In the genomic region with DNA sequence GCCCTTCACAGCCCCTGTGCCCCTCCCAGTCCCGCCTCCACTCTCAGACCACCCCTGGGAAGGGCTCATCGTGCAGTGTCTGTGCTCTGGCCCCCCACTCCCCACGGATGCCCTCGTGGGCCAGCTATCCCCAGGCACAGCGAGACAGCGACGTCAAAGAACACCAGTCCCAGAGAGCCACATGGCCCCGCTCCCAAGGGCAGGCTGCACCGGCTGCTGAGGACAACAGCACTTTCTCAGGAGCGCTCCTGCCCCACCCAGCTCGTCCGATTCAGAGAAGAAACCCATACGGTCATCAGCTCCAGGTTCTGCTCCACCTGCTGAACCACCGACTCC, we compare ENCODE assay signal across 14 cellular contexts. TPM values are rescaled to one million over a fixed set of nuclear protein-coding genes. Genes with fewer than 3 reads are reported as not detected.
DNase-seq lines count a peak whose midpoint lies in the region; ATAC-seq and TF ChIP-seq lines count a peak whose summit lies in the region.
"Had no signal": no experiment of that assay in that cellular context is flagged by ENCODE, and none has a peak within 500 bp of the region (broad histone marks: within the 10 kb centered on the region; RNA-seq: fewer than 3 reads in every experiment).

No MANE protein-coding gene starts in this region.

- no peak overlapping the region for H3K9ac ChIP-seq in KMS-11

- DNase-seq in CD8-positive, alpha-beta T cell, result no peak
- no peak for DNase-seq in naive thymus-derived CD8-positive, alpha-beta T cell
- DNase-seq in HCEC 1CT, result no peak
- DNase-seq in stimulated activated CD4-positive, alpha-beta T cell treated with anti-CD3 and anti-CD28 coated beads, Interleukin-2, amount 100 ng/mL, for 48 hours, result no peak
- no peak for DNase-seq in NCI-H345 (lab: John Stamatoyannopoulos, UW)
- DNase-seq: brain microvascular endothelial cell, IMR-90, left colon, NCI-H1105, NCI-H226, small intestine had no signal

- no peaks in the 10 kb centered on the region for H3K9me3 ChIP-seq in CD8-positive, alpha-beta T cell (ENCODE audit: low read length)

- no peaks in the 10 kb centered on the region for H3K9me3 Mint-ChIP-seq in CD8-positive, alpha-beta T cell
- no peaks in the 10 kb centered on the region for H3K9me3 Mint-ChIP-seq in activated T-helper 17 cell treated with anti-CD3 and anti-CD28 coated beads, Interleukin-2, amount 50 U/mL, for 72 hours
- H3K9me3 Mint-ChIP-seq in naive thymus-derived CD8-positive, alpha-beta T cell, result no peaks in the 10 kb centered on the region

- H3K4me3 ChIP-seq in CD8-positive, alpha-beta T cell (ENCODE audit: low read depth, low read length), result no peak overlapping the region
- no peak overlapping the region for H3K4me3 ChIP-seq in KMS-11 (IDR thresholded peaks at IDR 0.05; ENCODE audit: insufficient read depth, low read depth, low read length)

- peak overlapping the region; percentile 53 for H3K4me3 Mint-ChIP-seq in CD8-positive, alpha-beta T cell
- H3K4me3 Mint-ChIP-seq in activated T-helper 17 cell treated with anti-CD3 and anti-CD28 coated beads, Interleukin-2, amount 50 U/mL, for 72 hours, result peak overlapping the region; percentile 86
- peak overlapping the region in 8 of 10 donors; percentile 40 to 77 (median 70) for H3K4me3 Mint-ChIP-seq in naive thymus-derived CD8-positive, alpha-beta T cell

- H3K27ac Mint-ChIP-seq in CD8-positive, alpha-beta T cell, result peak overlapping the region; percentile 85
- peak overlapping the region; percentile 88 for H3K27ac Mint-ChIP-seq in activated T-helper 17 cell treated with anti-CD3 and anti-CD28 coated beads, Interleukin-2, amount 50 U/mL, for 72 hours
- H3K27ac Mint-ChIP-seq in naive thymus-derived CD8-positive, alpha-beta T cell, result peak overlapping the region; percentile 66 to 96 (median 86)

- intact Hi-C loops in CD8-positive, alpha-beta T cell (cut with DNase I, micrococcal nuclease), result loop anchor here in 1 of 2 experiments (5.0 kb wide), 1 partner anchor 442 kb away; the partner anchor contains the start of gene UBAC1

- no peak for TF ChIP-seq CTCF in CD8-positive, alpha-beta T cell (IDR thresholded peaks at IDR 0.05)
- no peak for TF ChIP-seq CTCF in KMS-11 (conservative IDR thresholded peaks at IDR 0.05; ENCODE audit: low read depth, low read length)

- peak overlapping the region; percentile 55 for H3K4me2 ChIP-seq in KMS-11

- CTCF ChIA-PET in CD8-positive, alpha-beta T cell (lab: Charles Lee), result no interaction called here

- POLR2A ChIA-PET in CD8-positive, alpha-beta T cell (lab: Charles Lee), result no interaction called here
- POLR2A ChIA-PET in naive thymus-derived CD8-positive, alpha-beta T cell (lab: Charles Lee), result interaction anchor here (0.6 kb wide), 1 partner anchor 17 kb away, joined by 5 read pairs; no protein-coding TSS in a partner anchor

- no peaks in the 10 kb centered on the region for H3K27me3 Mint-ChIP-seq in CD8-positive, alpha-beta T cell (ENCODE audit: low read depth)
- H3K27me3 Mint-ChIP-seq in activated T-helper 17 cell treated with anti-CD3 and anti-CD28 coated beads, Interleukin-2, amount 50 U/mL, for 72 hours, result no peaks in the 10 kb centered on the region
- no peaks in the 10 kb centered on the region for H3K27me3 Mint-ChIP-seq in naive thymus-derived CD8-positive, alpha-beta T cell

- peaks cover 41% of the 10 kb centered on the region for H3K36me3 Mint-ChIP-seq in CD8-positive, alpha-beta T cell
- H3K36me3 Mint-ChIP-seq in activated T-helper 17 cell treated with anti-CD3 and anti-CD28 coated beads, Interleukin-2, amount 50 U/mL, for 72 hours (ENCODE audit: low read depth), result peaks cover 82% of the 10 kb centered on the region
- H3K36me3 Mint-ChIP-seq in naive thymus-derived CD8-positive, alpha-beta T cell, result peaks cover 0 to 39% (median 5%) of the 10 kb centered on the region in 3 donors

- H3K79me2 ChIP-seq in KMS-11 (ENCODE audit: insufficient read depth, low read depth), result peaks cover 23% of the 10 kb centered on the region

- H4K20me1 ChIP-seq in KMS-11 (ENCODE audit: insufficient read depth), result no peaks in the 10 kb centered on the region

- H3K4me1 Mint-ChIP-seq in CD8-positive, alpha-beta T cell (ENCODE audit: low read depth), result peaks cover 53% of the 10 kb centered on the region
- peaks cover 26% of the 10 kb centered on the region for H3K4me1 Mint-ChIP-seq in activated T-helper 17 cell treated with anti-CD3 and anti-CD28 coated beads, Interleukin-2, amount 50 U/mL, for 72 hours
- H3K4me1 Mint-ChIP-seq in naive thymus-derived CD8-positive, alpha-beta T cell, result peaks cover 29 to 79% (median 58%) of the 10 kb centered on the region in 4 donors

- H3K36me3 ChIP-seq in CD8-positive, alpha-beta T cell (ENCODE audit: insufficient read depth, low read length), result peaks cover 18% of the 10 kb centered on the region
- H3K36me3 ChIP-seq in KMS-11 (ENCODE audit: insufficient read depth), result no peaks in the 10 kb centered on the region

- H3K27ac ChIP-seq in CD8-positive, alpha-beta T cell (ENCODE audit: low read depth, low read length), result no peak overlapping the region
- peak overlapping the region; percentile 49 for H3K27ac ChIP-seq in KMS-11
- H3K27ac ChIP-seq: brain microvascular endothelial cell had no signal

- no peaks in the 10 kb centered on the region for H3K27me3 ChIP-seq in CD8-positive, alpha-beta T cell (ENCODE audit: insufficient read depth, low read length)
- no peaks in the 10 kb centered on the region for H3K27me3 ChIP-seq in KMS-11 (ENCODE audit: insufficient read depth, low read depth)
- H3K27me3 ChIP-seq: brain microvascular endothelial cell had no signal

- no peak for ATAC-seq in CD8-positive, alpha-beta T cell
- peak; percentile 1 for ATAC-seq in activated T-helper 17 cell treated with anti-CD3 and anti-CD28 coated beads, Interleukin-2, amount 50 U/mL, for 72 hours (replicated peaks)
- ATAC-seq in naive thymus-derived CD8-positive, alpha-beta T cell, result no peak
- ATAC-seq: left colon had no signal

- H2AFZ ChIP-seq in KMS-11 (ENCODE audit: low read depth), result no peak overlapping the region

- H3K4me1 ChIP-seq in CD8-positive, alpha-beta T cell (ENCODE audit: insufficient read depth, low read length), result peaks cover 59% of the 10 kb centered on the region
- peaks cover 69% of the 10 kb centered on the region for H3K4me1 ChIP-seq in KMS-11 (ENCODE audit: low read depth, poor library complexity, severe bottlenecking)

RNA-seq across cellular contexts. Expression of gene SNAPC4, which starts 4.8 kb away (rescaled TPM):
- 1 to 10 TPM; 6.7 TPM for total RNA-seq in CD8-positive, alpha-beta T cell
- 10 to 100 TPM; 16.3 to 21.9 TPM for total RNA-seq in activated T-helper 17 cell treated with anti-CD3 and anti-CD28 coated beads, Interleukin-2, amount 50 U/mL, for 72 hours
- 10 to 100 TPM; 13.7 to 15.6 TPM for total RNA-seq in naive thymus-derived CD8-positive, alpha-beta T cell
- 1 to 10 TPM in 2 of 3 donors, under 1 TPM in 1; 0.90 to 2.0 (median 1.3) TPM for polyA plus RNA-seq in naive thymus-derived CD8-positive, alpha-beta T cell

RNA-seq across cellular contexts. Expression of gene ENTR1, which starts 5.6 kb away (rescaled TPM):
- 10 to 100 TPM; 33.0 to 34.4 TPM for total RNA-seq in CD8-positive, alpha-beta T cell
- total RNA-seq in activated T-helper 17 cell treated with anti-CD3 and anti-CD28 coated beads, Interleukin-2, amount 50 U/mL, for 72 hours, result 10 to 100 TPM; 56.3 to 81.0 TPM
- total RNA-seq in naive thymus-derived CD8-positive, alpha-beta T cell, result 10 to 100 TPM; 88.1 to 96.0 TPM
- 10 to 100 TPM in 2 of 3 donors, 1 to 10 TPM in 1; 9.7 to 16.8 (median 11.4) TPM for polyA plus RNA-seq in naive thymus-derived CD8-positive, alpha-beta T cell

RNA-seq across cellular contexts. Expression of gene PMPCA, which starts 5.7 kb away (rescaled TPM):
- total RNA-seq in CD8-positive, alpha-beta T cell, result 100 to 1,000 TPM; 107 to 111 TPM
- total RNA-seq in activated T-helper 17 cell treated with anti-CD3 and anti-CD28 coated beads, Interleukin-2, amount 50 U/mL, for 72 hours, result 100 to 1,000 TPM in 1 of 2 donors, 10 to 100 TPM in 1; 89.7 to 123 TPM
- total RNA-seq in naive thymus-derived CD8-positive, alpha-beta T cell, result 10 to 100 TPM; 67.8 to 73.2 TPM
- 10 to 100 TPM; 37.0 to 47.0 (median 42.1) TPM for polyA plus RNA-seq in naive thymus-derived CD8-positive, alpha-beta T cell

RNA-seq across cellular contexts. Expression of gene CARD9, which starts 31.3 kb away (rescaled TPM):
- total RNA-seq in CD8-positive, alpha-beta T cell, result under 1 TPM; 0.14 to 0.31 TPM
- total RNA-seq in activated T-helper 17 cell treated with anti-CD3 and anti-CD28 coated beads, Interleukin-2, amount 50 U/mL, for 72 hours, result 1 to 10 TPM; 6.1 to 6.4 TPM
- total RNA-seq in naive thymus-derived CD8-positive, alpha-beta T cell, result under 1 TPM; 0.70 to 0.85 TPM
- under 1 TPM; 0.08 to 0.21 (median 0.12) TPM for polyA plus RNA-seq in naive thymus-derived CD8-positive, alpha-beta T cell
- total RNA-seq: SK-MEL-5 had no signal

RNA-seq across cellular contexts. Expression of gene INPP5E, which starts 34.9 kb away (rescaled TPM):
- total RNA-seq in CD8-positive, alpha-beta T cell, result 10 to 100 TPM; 11.4 to 12.7 TPM
- total RNA-seq in activated T-helper 17 cell treated with anti-CD3 and anti-CD28 coated beads, Interleukin-2, amount 50 U/mL, for 72 hours, result 10 to 100 TPM; 14.2 to 18.2 TPM
- total RNA-seq in naive thymus-derived CD8-positive, alpha-beta T cell, result 10 to 100 TPM; 26.4 to 27.3 TPM
- polyA plus RNA-seq in naive thymus-derived CD8-positive, alpha-beta T cell, result 1 to 10 TPM in 2 of 3 donors, under 1 TPM in 1; 0.90 to 4.4 (median 2.1) TPM
